1 cellular context compared by ENCODE assay signal in the genomic region with DNA sequence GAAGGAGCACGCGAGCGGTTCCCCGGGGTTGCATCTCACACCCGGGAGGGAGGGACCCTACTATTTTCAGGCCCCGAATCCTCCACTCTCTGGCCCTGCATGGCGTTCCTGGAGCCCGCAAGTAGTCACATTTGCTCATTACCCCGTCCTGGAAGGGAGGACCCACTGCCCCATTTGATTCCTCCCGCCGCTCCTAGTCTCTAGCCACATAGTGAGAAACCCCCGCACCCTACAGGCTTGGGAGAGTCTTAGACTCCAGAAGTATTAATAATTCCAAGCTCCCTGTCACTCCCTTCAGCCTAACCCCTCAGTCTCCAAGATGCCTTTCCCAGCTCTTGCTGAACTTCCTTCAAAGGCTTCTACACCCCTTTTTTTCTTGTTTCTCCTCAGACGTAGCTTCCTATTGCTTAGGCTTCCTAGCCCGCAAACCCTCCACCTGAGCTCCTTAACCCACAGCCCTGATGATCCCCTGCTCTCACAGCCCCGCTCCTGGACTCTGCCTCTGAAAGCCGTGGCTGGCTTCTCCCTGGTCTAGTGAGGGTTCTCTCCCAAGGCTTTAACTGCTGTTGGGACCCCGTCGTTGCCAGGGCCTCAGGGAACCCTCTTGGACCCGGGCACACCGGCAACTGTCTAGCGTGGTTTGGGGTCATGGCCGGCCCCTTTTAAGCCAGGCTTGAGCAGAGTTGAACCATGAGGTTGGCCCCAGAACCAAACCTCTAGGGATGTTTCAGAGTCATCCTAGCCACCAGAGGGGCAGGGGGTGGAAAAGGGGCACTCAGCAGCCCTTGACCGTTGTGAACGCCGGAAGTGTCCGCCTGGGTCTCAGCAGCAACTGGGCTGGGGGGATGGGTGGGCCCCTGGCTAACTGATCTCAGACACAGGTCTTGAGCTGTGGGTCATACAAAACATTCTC.
TF ChIP-seq lines count a peak whose summit lies in the region.

No MANE protein-coding gene starts in this region.

TF ChIP-seq in H1, 55 proteins besides CTCF, POLR2A, EP300 and RAD21:
- no peak for TF ChIP-seq RXRA (IDR thresholded peaks at IDR 0.05; ENCODE audit: insufficient read depth, low read depth, low read length)
- peak; percentile 61 for TF ChIP-seq SAP30 (IDR thresholded peaks at IDR 0.05; ENCODE audit: insufficient read depth, insufficient replicate concordance, low read length)
- no peak for TF ChIP-seq E2F6 (IDR thresholded peaks at IDR 0.05)
- peak in 1 of 2 experiments; percentile 46; a peak in 1 of 4 replicates for TF ChIP-seq SIN3A (conservative IDR thresholded peaks at IDR 0.05 in 1 of 2, IDR thresholded peaks at IDR 0.05 in 1 of 2; ENCODE audit: low read depth in 1 of 2, low read length in 2 of 2)
TF ChIP-seq in H1: peak in this region for 2.
